17 cellular contexts compared by ENCODE assay signal in genomic region chr18:76444436-76445105, GRCh38. TPM values are rescaled to one million over a fixed set of nuclear protein-coding genes. Genes with fewer than 3 reads are reported as not detected.
DNase-seq lines count a peak whose midpoint lies in the region; ATAC-seq and TF ChIP-seq lines count a peak whose summit lies in the region.
"Had no signal": no experiment of that assay in that cellular context is flagged by ENCODE, and none has a peak within 500 bp of the region (broad histone marks: within the 10 kb centered on the region; RNA-seq: fewer than 3 reads in every experiment).

No MANE protein-coding gene starts in this region.

- H3K9me3 Mint-ChIP-seq in activated T-cell treated with anti-CD3 and anti-CD28 coated beads, Interleukin-2, amount 50 U/mL, for 24 hours = no peaks in the 10 kb centered on the region
- H3K9me3 Mint-ChIP-seq in brain = no peaks in the 10 kb centered on the region
- H3K9me3 Mint-ChIP-seq in nephron progenitor cell = no peaks in the 10 kb centered on the region
- H3K9me3 Mint-ChIP-seq: activated T-helper 17 cell treated with anti-CD3 and anti-CD28 coated beads, Interleukin-2, amount 50 U/mL, for 72 hours; endodermal cell; WTC11 had no signal

- no peak overlapping the region for H3K4me3 Mint-ChIP-seq in activated T-cell treated with anti-CD3 and anti-CD28 coated beads, Interleukin-2, amount 50 U/mL, for 24 hours
- no peak overlapping the region for H3K4me3 Mint-ChIP-seq in brain
- H3K4me3 Mint-ChIP-seq in nephron progenitor cell = no peak overlapping the region
- H3K4me3 Mint-ChIP-seq: activated T-helper 17 cell treated with anti-CD3 and anti-CD28 coated beads, Interleukin-2, amount 50 U/mL, for 72 hours; CD4-positive, CD25-positive, alpha-beta regulatory T cell; endodermal cell; T-helper 17 cell; WTC11 had no signal

- TF ChIP-seq CTCF in brain (conservative IDR thresholded peaks at IDR 0.05) = no peak
- TF ChIP-seq CTCF in nephron progenitor cell (IDR thresholded peaks at IDR 0.05) = no peak

- in situ Hi-C loops in G401 (cut with HindIII; ENCODE audit: low sequenced_read_pairs) = no loop called here

- no peak for ATAC-seq in HG02884 (IDR thresholded peaks at IDR 0.05; ENCODE audit: unreplicated experiment)
- ATAC-seq: activated T-helper 17 cell treated with anti-CD3 and anti-CD28 coated beads, Interleukin-2, amount 50 U/mL, for 72 hours; Right ventricle myocardium inferior; T-helper 17 cell; WTC11 had no signal

- H3K4me1 Mint-ChIP-seq in activated T-cell treated with anti-CD3 and anti-CD28 coated beads, Interleukin-2, amount 50 U/mL, for 24 hours (ENCODE audit: low read depth) = peaks cover 26% of the 10 kb centered on the region
- H3K4me1 Mint-ChIP-seq in brain = peaks cover 78% of the 10 kb centered on the region
- peaks cover 79% of the 10 kb centered on the region for H3K4me1 Mint-ChIP-seq in nephron progenitor cell

- H3K27me3 Mint-ChIP-seq in activated T-cell treated with anti-CD3 and anti-CD28 coated beads, Interleukin-2, amount 50 U/mL, for 24 hours = no peaks in the 10 kb centered on the region
- H3K27me3 Mint-ChIP-seq in brain (no peaks in the 10 kb centered on the region), nephron progenitor cell (ENCODE audit: low read depth, poor library complexity) (no peaks in the 10 kb centered on the region)
- H3K27me3 Mint-ChIP-seq: activated T-helper 17 cell treated with anti-CD3 and anti-CD28 coated beads, Interleukin-2, amount 50 U/mL, for 72 hours; T-helper 17 cell had no signal

- peak; percentile 16 for DNase-seq in activated T-cell treated with anti-CD3 and anti-CD28 coated beads, Interleukin-2, amount 50 U/mL, for 24 hours
- DNase-seq in activated T-cell treated with anti-CD3 and anti-CD28 coated beads, Interleukin-2, amount 50 U/mL, for 1 hour = no peak
- no peak for DNase-seq in nephron progenitor cell
- peak; percentile 29 for DNase-seq in ureter (ENCODE audit: low spot score)
- DNase-seq in G401 (ENCODE audit: low spot score) = no peak
- DNase-seq in DMS53 treated with DMSO at 0.1 percent for 48 hours (lab: John Stamatoyannopoulos, UW; ENCODE audit: unreplicated experiment) = no peak
- DNase-seq: CD4-positive, CD25-positive, alpha-beta regulatory T cell; endodermal cell; left colon; NCI-H1436 treated with DMSO at 0.1 percent for 48 hours; T-helper 17 cell; thyroid gland had no signal

- no peak overlapping the region for H3K27ac Mint-ChIP-seq in activated T-cell treated with anti-CD3 and anti-CD28 coated beads, Interleukin-2, amount 50 U/mL, for 24 hours
- H3K27ac Mint-ChIP-seq in brain (peak overlapping the region in 4 of 5 experiments; percentile 52 to 96 (median 84)), nephron progenitor cell (peak overlapping the region; percentile 90)
- H3K27ac Mint-ChIP-seq: activated T-helper 17 cell treated with anti-CD3 and anti-CD28 coated beads, Interleukin-2, amount 50 U/mL, for 72 hours; CD4-positive, CD25-positive, alpha-beta regulatory T cell; endodermal cell; WTC11 had no signal

- peaks cover 9% of the 10 kb centered on the region for H3K36me3 Mint-ChIP-seq in activated T-cell treated with anti-CD3 and anti-CD28 coated beads, Interleukin-2, amount 50 U/mL, for 24 hours (ENCODE audit: low read depth)
- peaks cover 46% of the 10 kb centered on the region for H3K36me3 Mint-ChIP-seq in brain
- H3K36me3 Mint-ChIP-seq in nephron progenitor cell (ENCODE audit: low read depth) = peaks cover 52% of the 10 kb centered on the region
- H3K36me3 Mint-ChIP-seq: CD4-positive, CD25-positive, alpha-beta regulatory T cell had no signal

RNA-seq across cellular contexts. Expression of gene ZNF516, which starts 50.5 kb away (rescaled TPM):
- polyA plus RNA-seq in brain (ENCODE audit: insufficient read depth, low read depth, low replicate concordance) = 29.0 TPM
- 75.6 TPM for total RNA-seq in ureter
- 8.4 and 9.6 TPM in 2 replicates for total RNA-seq in G401 (2014; rRNA removed; shearing (Covaris generic))

Comparison
In these comparisons a context has a peak if more than half of its experiments do, and no peak if none do; other contexts are left out.
1. DNase-seq: peak in activated T-cell treated with anti-CD3 and anti-CD28 coated beads, Interleukin-2, amount 50 U/mL, for 24 hours (single experiment) and ureter (single experiment); none in activated T-cell treated with anti-CD3 and anti-CD28 coated beads, Interleukin-2, amount 50 U/mL, for 1 hour (single experiment), nephron progenitor cell (single experiment), G401 (single experiment) and DMS53 treated with DMSO at 0.1 percent for 48 hours (single experiment).